Comparison of ENCODE assay signal across 11 cellular contexts in genomic region chr14:52044791-52045522, GRCh38. TPM values are rescaled to one million over a fixed set of nuclear protein-coding genes. Genes with fewer than 3 reads are reported as not detected.
DNase-seq lines count a peak whose midpoint lies in the region; ATAC-seq, FAIRE-seq and TF ChIP-seq lines count a peak whose summit lies in the region.
"Had no signal": no experiment of that assay in that cellular context is flagged by ENCODE, and none has a peak within 500 bp of the region (broad histone marks: within the 10 kb centered on the region; RNA-seq: fewer than 3 reads in every experiment).

No MANE protein-coding gene starts in this region.

- ATAC-seq in HG03457 (IDR thresholded peaks at IDR 0.05; ENCODE audit: unreplicated experiment): no peak

- peaks cover 80% of the 10 kb centered on the region for H3K79me2 ChIP-seq in fibroblast of lung (ENCODE audit: control insufficient read depth, insufficient read depth, low read length)

- DNase-seq in Daoy (ENCODE audit: low read depth) (peak; percentile 67), RCC 7860 (ENCODE audit: low spot score) (peak; percentile 80), fibroblast of lung (ENCODE audit: low read depth in 2 of 2) (peak; percentile 91 to 96), retinal pigment epithelial cell (ENCODE audit: low read depth) (peak; percentile 89), NCI-H526 (lab: John Stamatoyannopoulos, UW) (no peak), NCI-H2107 (lab: John Stamatoyannopoulos, UW) (no peak)
- DNase-seq: activated effector memory CD4-positive, alpha-beta T cell treated with Interleukin-2 at 50 U/mL for 16 hours; NCI-H510A; stimulated activated CD4-positive, alpha-beta T cell treated with anti-CD3 and anti-CD28 coated beads, Interleukin-2, amount 100 ng/mL, for 48 hours had no signal

- H3K4me2 ChIP-seq in fibroblast of lung (ENCODE audit: extremely low read depth, insufficient read depth, low read length): peak overlapping the region; percentile 47

- H2AFZ ChIP-seq in fibroblast of lung (ENCODE audit: low read length): no peak overlapping the region

- H3K36me3 ChIP-seq in fibroblast of lung (ENCODE audit: control insufficient read depth, insufficient read depth, low read length): peaks cover 25% of the 10 kb centered on the region

- TF ChIP-seq CTCF in fibroblast of lung (conservative IDR thresholded peaks at IDR 0.05 in 1 of 2, IDR thresholded peaks at IDR 0.05 in 1 of 2; ENCODE audit: low read depth in 1 of 2, low read length in 2 of 2): no peak
- TF ChIP-seq CTCF in retinal pigment epithelial cell (conservative IDR thresholded peaks at IDR 0.05; ENCODE audit: low read depth, low read length): no peak

- H3K4me3 ChIP-seq in fibroblast of lung (replicated peaks in 1 of 4; ENCODE audit: control extremely low read depth in 1 of 4, insufficient read depth in 1 of 4, low read depth in 3 of 4, low read length in 4 of 4) (no peak overlapping the region), retinal pigment epithelial cell (ENCODE audit: low read length) (no peak overlapping the region)

- peaks cover 2% of the 10 kb centered on the region for H4K20me1 ChIP-seq in fibroblast of lung (ENCODE audit: control insufficient read depth, extremely low read depth, insufficient read depth, low read length)

- H3K4me1 ChIP-seq in fibroblast of lung (ENCODE audit: control insufficient read depth, extremely low read depth, insufficient read depth, low read length): peaks cover 47% of the 10 kb centered on the region

- peak overlapping the region; percentile 67 for H3K27ac ChIP-seq in fibroblast of lung (ENCODE audit: insufficient read depth, low read length)

- FAIRE-seq in RCC 7860 (lab: Jason Lieb, UNC): peak; percentile 89
- FAIRE-seq: frontal cortex had no signal

- H3K9ac ChIP-seq in fibroblast of lung (ENCODE audit: insufficient read depth, low read length): no peak overlapping the region

- no peaks in the 10 kb centered on the region for H3K9me3 ChIP-seq in fibroblast of lung (ENCODE audit: control insufficient read depth, insufficient read depth, low read depth, low read length)

- no peaks in the 10 kb centered on the region for H3K27me3 ChIP-seq in fibroblast of lung (ENCODE audit: control insufficient read depth, insufficient read depth, low read length)

RNA-seq across cellular contexts. Expression of gene NID2, which starts 23.9 kb away (rescaled TPM):
- total RNA-seq in Daoy (2014; rRNA removed; shearing (Covaris generic)): 6.4 and 9.9 TPM in 2 replicates
- 93.7 and 181 TPM in 2 replicates for total RNA-seq in fibroblast of lung
- 394 and 2,513 TPM in 2 replicates for polyA plus RNA-seq in fibroblast of lung
- polyA plus RNA-seq in fibroblast of lung (2012): 225 and 1,654 TPM in 2 replicates
- polyA minus RNA-seq in fibroblast of lung (ENCODE audit: low replicate concordance): 553 and 3,045 TPM in 2 replicates

RNA-seq across cellular contexts. Expression of gene RTRAF, which starts 55.6 kb away (rescaled TPM):
- 199 and 233 TPM in 2 replicates for total RNA-seq in Daoy (2014; rRNA removed; shearing (Covaris generic))
- total RNA-seq in fibroblast of lung: 73.2 and 222 TPM in 2 replicates
- 147 and 185 TPM in 2 replicates for polyA plus RNA-seq in fibroblast of lung
- 295 and 298 TPM in 2 replicates for polyA plus RNA-seq in fibroblast of lung (2012)
- polyA minus RNA-seq in fibroblast of lung (ENCODE audit: low replicate concordance): 33.6 and 38.4 TPM in 2 replicates

Comparison
In these comparisons a context has a peak if more than half of its experiments do, and no peak if none do; other contexts are left out.
1. DNase-seq: peak in Daoy (single experiment), RCC 7860 (single experiment), fibroblast of lung (2 of 2) and retinal pigment epithelial cell (single experiment); none in NCI-H526 (0 of 2) and NCI-H2107 (single experiment).